13 cellular contexts compared by ENCODE assay signal in the genomic region with DNA sequence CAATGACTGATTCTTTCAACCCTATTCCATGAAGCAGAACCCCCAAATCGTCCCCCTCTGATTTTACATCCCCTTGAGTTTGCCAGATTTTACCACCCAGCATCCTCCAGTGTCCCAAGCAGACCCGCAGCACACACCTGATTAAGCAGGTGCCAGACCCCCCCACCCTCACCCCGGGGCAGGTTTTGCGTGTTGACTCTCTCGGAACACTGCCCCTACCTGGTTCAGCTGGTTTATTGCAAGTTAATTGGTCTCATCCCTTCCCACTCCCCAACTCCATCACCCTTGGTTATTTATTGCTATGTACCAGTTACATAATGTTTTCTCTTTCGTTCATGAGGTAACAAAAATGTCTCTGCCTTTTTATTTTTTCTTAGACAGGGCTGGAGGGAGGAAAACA.
DNase-seq lines count a peak whose midpoint lies in the region; ATAC-seq and TF ChIP-seq lines count a peak whose summit lies in the region.
"Had no signal": no experiment of that assay in that cellular context is flagged by ENCODE, and none has a peak within 500 bp of the region (broad histone marks: within the 10 kb centered on the region; RNA-seq: fewer than 3 reads in every experiment).

No MANE protein-coding gene starts in this region.

- H4K5ac ChIP-seq in H9 (ENCODE audit: insufficient read length, low read depth, low read length) (no peak overlapping the region), mesendoderm (ENCODE audit: low read length) (no peak overlapping the region)

- H3K23ac ChIP-seq in H9 (ENCODE audit: insufficient read length, low read depth, low read length) (no peak overlapping the region), mesendoderm (ENCODE audit: low read length) (no peak overlapping the region)

- H2BK120ac ChIP-seq in H9 (ENCODE audit: low read depth, low read length, poor library complexity, severe bottlenecking) (no peak overlapping the region), mesendoderm (ENCODE audit: low read depth, low read length) (no peak overlapping the region)

- H3T11ph ChIP-seq in H9 (ENCODE audit: low read length), result no peak overlapping the region

- no peaks in the 10 kb centered on the region for H3K36me3 ChIP-seq in DND-41 (ENCODE audit: insufficient read depth, low read length)
- H3K36me3 ChIP-seq in PC-3 (ENCODE audit: low read depth, low read length), result no peaks in the 10 kb centered on the region
- no peaks in the 10 kb centered on the region for H3K36me3 ChIP-seq in endodermal cell (ENCODE audit: control insufficient read depth, insufficient read depth, low read length)
- H3K36me3 ChIP-seq in mesendoderm (ENCODE audit: control insufficient read depth, insufficient read depth, low read length), result no peaks in the 10 kb centered on the region
- H3K36me3 ChIP-seq: MG63 had no signal

- no CpG with 5 or more reads among the region's 6 CpGs for WGBS in H9 (ENCODE audit: extremely low coverage, insufficient read length, low lambda C conversion rate)
- 92% methylated on average over 6 of the region's 6 CpGs; no CpG with 5 or more reads in 1 of the 2 experiments for WGBS in endodermal cell (ENCODE audit: insufficient coverage in 1 of 2, insufficient read length in 1 of 2), 2 experiments
- no CpG with 5 or more reads among the region's 6 CpGs for whole genome bisulfite sequencing in mesendoderm (ENCODE audit: extremely low coverage, insufficient coverage, low lambda C conversion rate)

- H3K27me3 ChIP-seq in DND-41 (ENCODE audit: insufficient read depth, low read length, poor library complexity) (no peaks in the 10 kb centered on the region), H9 (ENCODE audit: insufficient read depth, low read length) (peaks cover 1% of the 10 kb centered on the region; the same call in 1 of the 2 replicates), PC-3 (ENCODE audit: low read length) (no peaks in the 10 kb centered on the region), endodermal cell (ENCODE audit: control insufficient read depth, insufficient read depth, low read length, poor library complexity, severe bottlenecking) (no peaks in the 10 kb centered on the region), mesendoderm (ENCODE audit: insufficient read depth, low read length, poor library complexity) (no peaks in the 10 kb centered on the region)
- H3K27me3 ChIP-seq: MG63 had no signal

- H4K20me1 ChIP-seq in DND-41 (ENCODE audit: insufficient read depth, low read length) (no peaks in the 10 kb centered on the region), H9 (ENCODE audit: control insufficient read depth, insufficient read depth, insufficient read length) (no peaks in the 10 kb centered on the region), PC-3 (ENCODE audit: low read length) (no peaks in the 10 kb centered on the region)

- H2BK5ac ChIP-seq in H9 (ENCODE audit: insufficient read length, low read length), result no peak overlapping the region
- no peak overlapping the region for H2BK5ac ChIP-seq in mesendoderm (ENCODE audit: low read length)

- POLR2A ChIA-PET in PC-3 (lab: Charles Lee; ENCODE audit: unreplicated experiment), result no interaction called here

- no peak overlapping the region for H3K56ac ChIP-seq in H9 (ENCODE audit: insufficient read length, low read depth, low read length)
- H3K56ac ChIP-seq in mesendoderm (ENCODE audit: low read length), result no peak overlapping the region

- H3K4me2 ChIP-seq in DND-41 (ENCODE audit: insufficient read depth, low read length), result no peak overlapping the region
- no peak overlapping the region for H3K4me2 ChIP-seq in H9 (ENCODE audit: insufficient read depth, insufficient read length, low read length)
- no peak overlapping the region for H3K4me2 ChIP-seq in PC-3 (ENCODE audit: low read length)
- H3K4me2 ChIP-seq in mesendoderm (ENCODE audit: low read length), result no peak overlapping the region

- no peak overlapping the region for H2BK12ac ChIP-seq in H9 (ENCODE audit: insufficient read length, low read depth, low read length)

- H3K9me3 ChIP-seq in DND-41 (ENCODE audit: insufficient read depth, low read length, severe bottlenecking) (no peaks in the 10 kb centered on the region), H9 (ENCODE audit: control insufficient read depth, low read depth, low read length) (no peaks in the 10 kb centered on the region), PC-3 (ENCODE audit: low read length) (no peaks in the 10 kb centered on the region), endodermal cell (ENCODE audit: control insufficient read depth, low read length) (no peaks in the 10 kb centered on the region)
- H3K9me3 ChIP-seq: MG63 had no signal

- H3K4me3 Mint-ChIP-seq in H9, result no peak overlapping the region
- no peak overlapping the region for H3K4me3 Mint-ChIP-seq in endodermal cell
- no peak overlapping the region for H3K4me3 Mint-ChIP-seq in activated naive CD8-positive, alpha-beta T cell treated with anti-CD3 and anti-CD28 coated beads, Interleukin-2, amount 50 U/mL, for 24 hours

- H2AFZ ChIP-seq in DND-41 (ENCODE audit: low read depth, low read length) (no peak overlapping the region), H9 (ENCODE audit: low read length) (no peak overlapping the region), PC-3 (ENCODE audit: low read length) (no peak overlapping the region)

- H3K9ac ChIP-seq in DND-41 (ENCODE audit: low read depth, low read length) (no peak overlapping the region), H9 (ENCODE audit: extremely low read depth, insufficient read length, low read length) (no peak overlapping the region), PC-3 (ENCODE audit: low read length) (no peak overlapping the region), endodermal cell (ENCODE audit: extremely low read depth, low read length, poor library complexity, severe bottlenecking) (no peak overlapping the region), mesendoderm (ENCODE audit: low read length) (no peak overlapping the region)

- peaks cover 0 to 7% (median 0%) of the 10 kb centered on the region in 3 experiments; a peak in 6 of 7 replicates for H3K36me3 Mint-ChIP-seq in H9 (ENCODE audit: insufficient read depth in 1 of 3, low read depth in 3 of 3)
- H3K36me3 Mint-ChIP-seq in endodermal cell (ENCODE audit: low read depth), result no peaks in the 10 kb centered on the region
- no peaks in the 10 kb centered on the region for H3K36me3 Mint-ChIP-seq in activated naive CD8-positive, alpha-beta T cell treated with anti-CD3 and anti-CD28 coated beads, Interleukin-2, amount 50 U/mL, for 24 hours (ENCODE audit: low read depth)

- DNase-seq in DND-41 (no peak), H9 (no peak), PC-3 (no peak), endodermal cell (peak; percentile 70), dermis blood vessel endothelial cell (no peak), left colon (no peak), mesendoderm (no peak)
- DNase-seq in activated naive CD8-positive, alpha-beta T cell treated with anti-CD3 and anti-CD28 coated beads, Interleukin-2, amount 50 U/mL, for 24 hours, result no peak
- DNase-seq: GOT3, MG63, NCI-H510A, NCI-H748 treated with DMSO at 0.1 percent for 48 hours had no signal

- no peaks in the 10 kb centered on the region for H3K79me1 ChIP-seq in H9 (ENCODE audit: insufficient read depth, low read depth, low read length, poor library complexity, severe bottlenecking)
- H3K79me1 ChIP-seq in mesendoderm (ENCODE audit: low read length), result no peaks in the 10 kb centered on the region

- H2AK5ac ChIP-seq in H9 (ENCODE audit: insufficient read length, low read length), result no peak overlapping the region
- H2AK5ac ChIP-seq in mesendoderm (ENCODE audit: low read length), result no peak overlapping the region

- BruUV-seq in PC-3 (replicated peaks; lab: Mats Ljungman, UMichigan), result no TSS peak

- CTCF ChIA-PET in PC-3 (lab: Charles Lee), result no interaction called here

- H3K27ac Mint-ChIP-seq in H9, result no peak overlapping the region
- H3K27ac Mint-ChIP-seq in endodermal cell, result no peak overlapping the region
- H3K27ac Mint-ChIP-seq in activated naive CD8-positive, alpha-beta T cell treated with anti-CD3 and anti-CD28 coated beads, Interleukin-2, amount 50 U/mL, for 24 hours, result no peak overlapping the region

- no peak overlapping the region for H3K18ac ChIP-seq in H9 (ENCODE audit: insufficient read length, low read depth, low read length)
- H3K18ac ChIP-seq in mesendoderm (ENCODE audit: low read length), result no peak overlapping the region

- H4K91ac ChIP-seq in H9 (ENCODE audit: insufficient read length, low read depth, low read length), result no peak overlapping the region

- H3K4me3 ChIP-seq in DND-41 (ENCODE audit: low read depth in 1 of 2, low read length in 2 of 2) (no peak overlapping the region), PC-3 (ENCODE audit: low read length) (no peak overlapping the region), endodermal cell (ENCODE audit: low read length) (no peak overlapping the region), mesendoderm (ENCODE audit: low read length) (no peak overlapping the region)
- H3K4me3 ChIP-seq: MG63 had no signal

- no peak overlapping the region for H2BK15ac ChIP-seq in H9 (ENCODE audit: low read depth, low read length)
- H2BK15ac ChIP-seq in mesendoderm (replicated peaks; ENCODE audit: low read depth), result no peak overlapping the region

- H3K9me3 Mint-ChIP-seq in H9 (peaks cover 55 to 71% of the 10 kb centered on the region in 2 experiments), endodermal cell (peaks cover 6% of the 10 kb centered on the region)
- no peaks in the 10 kb centered on the region for H3K9me3 Mint-ChIP-seq in activated naive CD8-positive, alpha-beta T cell treated with anti-CD3 and anti-CD28 coated beads, Interleukin-2, amount 50 U/mL, for 24 hours

- no peaks in the 10 kb centered on the region for H3K23me2 ChIP-seq in H9 (ENCODE audit: insufficient read length, low read depth, low read length, poor library complexity, severe bottlenecking)

- H3K27me3 Mint-ChIP-seq in H9 (ENCODE audit: low read depth), result no peaks in the 10 kb centered on the region
- H3K27me3 Mint-ChIP-seq in endodermal cell (ENCODE audit: insufficient read depth), result peaks cover 8% of the 10 kb centered on the region
- peaks cover 2% of the 10 kb centered on the region for H3K27me3 Mint-ChIP-seq in activated naive CD8-positive, alpha-beta T cell treated with anti-CD3 and anti-CD28 coated beads, Interleukin-2, amount 50 U/mL, for 24 hours

- H3K27ac ChIP-seq in DND-41 (ENCODE audit: low read length), result no peak overlapping the region
- H3K27ac ChIP-seq in H9 (ENCODE audit: insufficient read length, low read depth, low read length), result no peak overlapping the region
- H3K27ac ChIP-seq in PC-3 (ENCODE audit: low read length), result no peak overlapping the region
- no peak overlapping the region for H3K27ac ChIP-seq in endodermal cell (ENCODE audit: low read depth, low read length)
- H3K27ac ChIP-seq in mesendoderm (ENCODE audit: low read depth, low read length), result no peak overlapping the region
- H3K27ac ChIP-seq: C4-2B had no signal

- no peak overlapping the region for H3K14ac ChIP-seq in H9 (ENCODE audit: insufficient read depth, low read length)

- H4K8ac ChIP-seq in H9 (replicated peaks; ENCODE audit: insufficient read length, low read depth, low read length), result no peak overlapping the region
- H4K8ac ChIP-seq in mesendoderm (ENCODE audit: low read depth, low read length), result no peak overlapping the region

- no peaks in the 10 kb centered on the region for H3F3A ChIP-seq in PC-3 (ENCODE audit: low read length, unreplicated experiment)

- H3K9me2 ChIP-seq in PC-3 (replicated peaks; ENCODE audit: low read length), result no peaks in the 10 kb centered on the region

- ATAC-seq in DND-41 (ENCODE audit: insufficient read depth, low read depth) (no peak), PC-3 (no peak), left colon (no peak)
- no peak for ATAC-seq in activated naive CD8-positive, alpha-beta T cell treated with anti-CD3 and anti-CD28 coated beads, Interleukin-2, amount 50 U/mL, for 24 hours

- H3K4me1 ChIP-seq in DND-41 (ENCODE audit: insufficient read depth, low read length) (peaks cover 31% of the 10 kb centered on the region), H9 (ENCODE audit: insufficient read depth, low read length) (peaks cover 2% of the 10 kb centered on the region; the same call in 1 of the 2 replicates), PC-3 (ENCODE audit: insufficient read depth, low read length) (no peaks in the 10 kb centered on the region), endodermal cell (ENCODE audit: control insufficient read depth, insufficient read depth, low read length) (no peaks in the 10 kb centered on the region), mesendoderm (ENCODE audit: control insufficient read depth, low read depth, low read length) (no peaks in the 10 kb centered on the region)

- H3K4me1 Mint-ChIP-seq in H9 (peaks cover 22 to 25% of the 10 kb centered on the region in 2 experiments), endodermal cell (peaks cover 13% of the 10 kb centered on the region)
- no peaks in the 10 kb centered on the region for H3K4me1 Mint-ChIP-seq in activated naive CD8-positive, alpha-beta T cell treated with anti-CD3 and anti-CD28 coated beads, Interleukin-2, amount 50 U/mL, for 24 hours

- H2BK20ac ChIP-seq in H9 (ENCODE audit: low read depth, low read length, poor library complexity, severe bottlenecking), result no peak overlapping the region

- H3K4ac ChIP-seq in H9 (ENCODE audit: low read depth, low read length), result no peak overlapping the region
- no peak overlapping the region for H3K4ac ChIP-seq in mesendoderm (ENCODE audit: low read depth, low read length)

- TF ChIP-seq CTCF in DND-41 (IDR thresholded peaks at IDR 0.05; ENCODE audit: borderline replicate concordance, extremely low read depth, low read length, poor library complexity, severe bottlenecking) (peak; percentile 30), H9 (conservative IDR thresholded peaks at IDR 0.05) (peak; percentile 54), PC-3 (conservative IDR thresholded peaks at IDR 0.05; ENCODE audit: low read depth, low read length) (peak; percentile 27; the same call in 1 of the 2 replicates), endodermal cell (conservative IDR thresholded peaks at IDR 0.05) (peak; percentile 67)

- intact Hi-C loops in PC-3 (cut with micrococcal nuclease), result no loop called here
- intact Hi-C loops in left colon (cut with DNase I, micrococcal nuclease), result no loop called here

- H3K79me2 ChIP-seq in DND-41 (ENCODE audit: insufficient read depth, low read length) (no peaks in the 10 kb centered on the region), H9 (ENCODE audit: insufficient read depth, low read length) (no peaks in the 10 kb centered on the region), PC-3 (ENCODE audit: low read length) (no peaks in the 10 kb centered on the region), mesendoderm (ENCODE audit: control insufficient read depth, insufficient read depth, low read length) (no peaks in the 10 kb centered on the region)
